ENCODE assay signal across 14 cellular contexts in genomic region chr3:172218350-172219323, GRCh38.
DNase-seq lines count a peak whose midpoint lies in the region; ATAC-seq and TF ChIP-seq lines count a peak whose summit lies in the region.
"Had no signal": no experiment of that assay in that cellular context is flagged by ENCODE, and none has a peak within 500 bp of the region (broad histone marks: within the 10 kb centered on the region; RNA-seq: fewer than 3 reads in every experiment).

No MANE protein-coding gene starts in this region.

- no peak overlapping the region for H3K4me2 ChIP-seq in mesendoderm (ENCODE audit: low read length)

- no peaks in the 10 kb centered on the region for H3K9me3 ChIP-seq in adrenal gland (replicated peaks in 1 of 3)
- H3K9me3 ChIP-seq: SJSA1, tibial nerve had no signal

- TF ChIP-seq CTCF in adrenal gland (IDR thresholded peaks at IDR 0.05), result no peak

- H3K23ac ChIP-seq in mesendoderm (ENCODE audit: low read length), result no peak overlapping the region

- H4K8ac ChIP-seq in mesendoderm (ENCODE audit: low read depth, low read length), result no peak overlapping the region

- H3K56ac ChIP-seq in mesendoderm (ENCODE audit: low read length), result no peak overlapping the region

- H3K36me3 ChIP-seq in adrenal gland (replicated peaks in 1 of 2) (no peaks in the 10 kb centered on the region), mesendoderm (ENCODE audit: control insufficient read depth, insufficient read depth, low read length) (no peaks in the 10 kb centered on the region)
- H3K36me3 ChIP-seq: SJSA1, tibial nerve had no signal

- H3K18ac ChIP-seq in mesendoderm (ENCODE audit: low read length), result no peak overlapping the region

- H2BK5ac ChIP-seq in mesendoderm (ENCODE audit: low read length), result no peak overlapping the region

- H3K27ac ChIP-seq in adrenal gland (peak overlapping the region in 3 of 5 donors; percentile 16 to 49 (median 39)), mesendoderm (ENCODE audit: low read depth, low read length) (no peak overlapping the region)
- H3K27ac ChIP-seq: C4-2B had no signal

- no peak overlapping the region for H2BK120ac ChIP-seq in mesendoderm (ENCODE audit: low read depth, low read length)

- no peak overlapping the region for H3K9ac ChIP-seq in mesendoderm (ENCODE audit: low read length)

- H2AK5ac ChIP-seq in mesendoderm (ENCODE audit: low read length), result no peak overlapping the region

- 44 to 53% (median 49%) methylated on average over 5 of the region's 5 CpGs for whole genome bisulfite sequencing in adrenal gland, 4 donors
- WGBS in mesendoderm (ENCODE audit: extremely low coverage, insufficient coverage, low lambda C conversion rate), result no CpG with 5 or more reads among the region's 5 CpGs

- H3K4me1 ChIP-seq in adrenal gland (replicated peaks in 1 of 2), result peaks cover 40 to 77% of the 10 kb centered on the region in 2 donors
- H3K4me1 ChIP-seq in mesendoderm (ENCODE audit: control insufficient read depth, low read depth, low read length), result peaks cover 5% of the 10 kb centered on the region

- no peak for TF ChIP-seq POLR2A in adrenal gland (IDR thresholded peaks at IDR 0.05)

- DNase-seq in EH (ENCODE audit: low read depth) (peak; percentile 80), adrenal gland (no peak), mesendoderm (peak; percentile 57), GM19240 (ENCODE audit: insufficient read length, low spot score) (no peak), HPDE6-E6E7 (ENCODE audit: extremely low spot score) (no peak), sciatic nerve (ENCODE audit: low spot score) (no peak)
- DNase-seq: activated CD4-positive, alpha-beta T cell treated with anti-CD3 and anti-CD28 coated beads for 4 hours; NCI-H226; posterior cingulate gyrus had no signal

- peaks cover 27% of the 10 kb centered on the region for H3K79me2 ChIP-seq in mesendoderm (ENCODE audit: control insufficient read depth, insufficient read depth, low read length)

- intact Hi-C loops in adrenal gland (cut with DNase I), result no loop called here
- intact Hi-C loops in sciatic nerve (cut with DNase I), result no loop called here

- H3K4me3 ChIP-seq in adrenal gland (no peak overlapping the region), mesendoderm (ENCODE audit: low read length) (no peak overlapping the region)
- H3K4me3 ChIP-seq: SJSA1, tibial nerve had no signal

- H3K4ac ChIP-seq in mesendoderm (ENCODE audit: low read depth, low read length), result no peak overlapping the region

- H3K79me1 ChIP-seq in mesendoderm (ENCODE audit: low read length), result peaks cover 11% of the 10 kb centered on the region

- H2BK15ac ChIP-seq in mesendoderm (replicated peaks; ENCODE audit: low read depth), result no peak overlapping the region

- H3K27me3 ChIP-seq in adrenal gland, result no peaks in the 10 kb centered on the region
- H3K27me3 ChIP-seq in mesendoderm (ENCODE audit: insufficient read depth, low read length, poor library complexity), result no peaks in the 10 kb centered on the region
- H3K27me3 ChIP-seq: SJSA1, tibial nerve had no signal

- H4K5ac ChIP-seq in mesendoderm (ENCODE audit: low read length), result no peak overlapping the region

- peak; percentile 47 for ATAC-seq in GM21619 (IDR thresholded peaks at IDR 0.05; ENCODE audit: unreplicated experiment)
- no peak for ATAC-seq in GM19351 (IDR thresholded peaks at IDR 0.05; ENCODE audit: unreplicated experiment)
- no peak for ATAC-seq in sciatic nerve

Comparison
In these comparisons a context has a peak if more than half of its experiments do, and no peak if none do; other contexts are left out.
1. DNase-seq: peak in EH (single experiment) and mesendoderm (single experiment); none in adrenal gland (0 of 7), GM19240 (single experiment), HPDE6-E6E7 (single experiment) and sciatic nerve (single experiment).